ENCODE assay signal across 11 cellular contexts in the genomic region with DNA sequence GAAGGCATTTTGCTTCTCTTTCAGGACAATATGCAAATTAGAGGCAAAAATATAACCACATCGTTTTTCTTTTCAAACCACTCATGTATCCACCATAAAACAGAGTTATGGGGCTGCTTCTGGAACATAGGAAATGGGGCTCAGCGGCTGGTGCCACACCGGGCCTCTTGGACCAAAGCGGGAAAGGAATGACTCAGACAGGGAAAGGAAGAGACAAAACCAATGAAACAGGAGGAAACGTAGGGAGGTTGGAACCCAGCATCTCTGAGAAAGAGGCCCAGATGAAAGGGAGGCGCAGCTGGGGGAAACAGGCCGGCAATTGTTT. TPM values are rescaled to one million over a fixed set of nuclear protein-coding genes. Genes with fewer than 3 reads are reported as not detected.
DNase-seq lines count a peak whose midpoint lies in the region; ATAC-seq and TF ChIP-seq lines count a peak whose summit lies in the region.
"Had no signal": no experiment of that assay in that cellular context is flagged by ENCODE, and none has a peak within 500 bp of the region (broad histone marks: within the 10 kb centered on the region; RNA-seq: fewer than 3 reads in every experiment).

No MANE protein-coding gene starts in this region.

- ATAC-seq in HG03039 (IDR thresholded peaks at IDR 0.05; ENCODE audit: unreplicated experiment) (no peak), HG03571 (IDR thresholded peaks at IDR 0.05; ENCODE audit: unreplicated experiment) (no peak)

- WGBS in esophagus, 2 donors, result 50 to 65% methylated on average over 7 of the region's 7 CpGs

- H3K27me3 Mint-ChIP-seq in progenitor cell of endocrine pancreas, result no peaks in the 10 kb centered on the region
- H3K27me3 Mint-ChIP-seq in Caco-2 (ENCODE audit: insufficient read depth, unreplicated experiment), result no peaks in the 10 kb centered on the region

- H3K4me3 ChIP-seq in BLaER1 (no peak overlapping the region), PC-9 (no peak overlapping the region), esophagus (ENCODE audit: low read depth in 1 of 2, low read length in 2 of 2) (no peak overlapping the region), Caco-2 (ENCODE audit: low read depth, low read length) (no peak overlapping the region)

- H3K4me1 ChIP-seq in BLaER1 (peaks cover 68% of the 10 kb centered on the region), PC-9 (replicated peaks; ENCODE audit: insufficient read depth) (peaks cover 26% of the 10 kb centered on the region), esophagus (ENCODE audit: control insufficient read depth in 2 of 2, insufficient read depth in 2 of 2, low read length in 1 of 2) (peaks cover 6 to 14% of the 10 kb centered on the region in 2 donors), Caco-2 (peaks cover 14% of the 10 kb centered on the region)

- intact Hi-C loops in PC-9 (cut with micrococcal nuclease; ENCODE audit: unreplicated experiment) (no loop called here), Caco-2 (cut with micrococcal nuclease; ENCODE audit: unreplicated experiment) (no loop called here)

- BruUV-seq in PC-9 (replicated peaks; lab: Mats Ljungman, UMichigan) (no TSS peak), Caco-2 (replicated peaks; lab: Mats Ljungman, UMichigan) (no TSS peak)

- H3F3A ChIP-seq in PC-9 (ENCODE audit: insufficient read depth, low read depth), result peaks cover 10% of the 10 kb centered on the region

- H3K79me2 ChIP-seq in PC-9 (ENCODE audit: low read depth), result 0 out of 2 replicates have a peak, but pooled peaks cover 7% of the 10 kb centered on the region

- no peaks in the 10 kb centered on the region for H3K36me3 Mint-ChIP-seq in progenitor cell of endocrine pancreas (ENCODE audit: insufficient read depth)
- no peaks in the 10 kb centered on the region for H3K36me3 Mint-ChIP-seq in Caco-2 (ENCODE audit: insufficient read depth, unreplicated experiment)
- H3K36me3 Mint-ChIP-seq: activated naive CD8-positive, alpha-beta T cell treated with anti-CD3 and anti-CD28 coated beads for 36 hours had no signal

- no peaks in the 10 kb centered on the region for H3K36me3 ChIP-seq in BLaER1
- no peaks in the 10 kb centered on the region for H3K36me3 ChIP-seq in PC-9 (ENCODE audit: low read depth)
- no peaks in the 10 kb centered on the region for H3K36me3 ChIP-seq in esophagus (ENCODE audit: control insufficient read depth in 2 of 2, insufficient read depth in 2 of 2, low read length in 1 of 2)
- no peaks in the 10 kb centered on the region for H3K36me3 ChIP-seq in Caco-2 (ENCODE audit: control insufficient read depth, insufficient read depth, low read length)

- H3K27ac Mint-ChIP-seq in progenitor cell of endocrine pancreas (peak overlapping the region; percentile 76), Caco-2 (ENCODE audit: unreplicated experiment) (no peak overlapping the region)
- H3K27ac Mint-ChIP-seq: activated naive CD8-positive, alpha-beta T cell treated with anti-CD3 and anti-CD28 coated beads for 36 hours had no signal

- H3K4me2 ChIP-seq in BLaER1 (peak overlapping the region; percentile 94), PC-9 (peak overlapping the region; percentile 55)

- H3K9me3 Mint-ChIP-seq in progenitor cell of endocrine pancreas (ENCODE audit: low read depth) (no peaks in the 10 kb centered on the region), Caco-2 (ENCODE audit: unreplicated experiment) (no peaks in the 10 kb centered on the region)
- H3K9me3 Mint-ChIP-seq: activated naive CD8-positive, alpha-beta T cell treated with anti-CD3 and anti-CD28 coated beads for 36 hours had no signal

- no peak overlapping the region for H3K4me3 Mint-ChIP-seq in progenitor cell of endocrine pancreas (ENCODE audit: low read depth)
- no peak overlapping the region for H3K4me3 Mint-ChIP-seq in Caco-2 (ENCODE audit: unreplicated experiment)
- H3K4me3 Mint-ChIP-seq: activated naive CD8-positive, alpha-beta T cell treated with anti-CD3 and anti-CD28 coated beads for 36 hours had no signal

- H4K20me1 ChIP-seq in BLaER1 (peaks cover 8% of the 10 kb centered on the region; the same call in 1 of the 2 replicates), PC-9 (ENCODE audit: insufficient read depth) (no peaks in the 10 kb centered on the region)

- H3K9ac ChIP-seq in BLaER1, result no peak overlapping the region

- H3K9me2 ChIP-seq in PC-9 (ENCODE audit: insufficient read depth), result no peaks in the 10 kb centered on the region

- no peak overlapping the region for H2AFZ ChIP-seq in PC-9

- CTCF ChIA-PET in PC-9 (lab: Charles Lee), result interaction anchor here (0.7 to 1.4 kb wide), 2 partner anchors 51 to 81 kb away, joined by 3 to 7 read pairs; no protein-coding TSS in a partner anchor
- CTCF ChIA-PET in Caco-2 (lab: Charles Lee), result no interaction called here

- H3K27me3 ChIP-seq in BLaER1 (no peaks in the 10 kb centered on the region), PC-9 (ENCODE audit: insufficient read depth, low read depth) (no peaks in the 10 kb centered on the region), esophagus (ENCODE audit: control insufficient read depth in 1 of 2, insufficient read depth in 2 of 2, low read length in 2 of 2) (no peaks in the 10 kb centered on the region), Caco-2 (replicated peaks; ENCODE audit: control insufficient read depth, insufficient read depth, low read length) (no peaks in the 10 kb centered on the region)

- H3K27ac ChIP-seq in BLaER1, result 0 out of 2 replicates have a peak overlapping the region, but pooled peaks have one; percentile 28
- no peak overlapping the region for H3K27ac ChIP-seq in PC-9
- H3K27ac ChIP-seq in esophagus (ENCODE audit: low read depth in 2 of 2, low read length in 1 of 2), result peak overlapping the region; percentile 50 to 62

- DNase-seq in PC-9, result no peak
- no peak for DNase-seq in progenitor cell of endocrine pancreas (ENCODE audit: low spot score, unreplicated experiment)
- DNase-seq in Caco-2, result no peak
- DNase-seq in NCI-H345 treated with DMSO at 0.1 percent for 48 hours (lab: John Stamatoyannopoulos, UW; ENCODE audit: unreplicated experiment), result no peak
- DNase-seq: activated naive CD8-positive, alpha-beta T cell treated with anti-CD3 and anti-CD28 coated beads for 36 hours; DMS79; stimulated activated CD4-positive, alpha-beta T cell treated with anti-CD3 and anti-CD28 coated beads, Interleukin-12 subunit alpha, Interleukin-12 subunit beta, amount 100 ng/mL, for 4 hours had no signal

- POLR2A ChIA-PET in PC-9 (lab: Charles Lee; ENCODE audit: unreplicated experiment), result no interaction called here
- POLR2A ChIA-PET in Caco-2 (lab: Charles Lee), result no interaction called here

- H3K4me1 Mint-ChIP-seq in progenitor cell of endocrine pancreas (ENCODE audit: low read depth), result peaks cover 25% of the 10 kb centered on the region
- peaks cover 18% of the 10 kb centered on the region for H3K4me1 Mint-ChIP-seq in Caco-2 (ENCODE audit: low read depth, unreplicated experiment)

- TF ChIP-seq CTCF in PC-9 (conservative IDR thresholded peaks at IDR 0.05) (no peak), progenitor cell of endocrine pancreas (IDR thresholded peaks at IDR 0.05; ENCODE audit: unreplicated experiment) (no peak), Caco-2 (IDR thresholded peaks at IDR 0.05; ENCODE audit: insufficient read depth in 1 of 2, low read depth in 1 of 2, low read length in 1 of 2, severe bottlenecking in 1 of 2, unreplicated experiment in 1 of 2) (no peak)

- H3K9me3 ChIP-seq in BLaER1 (no peaks in the 10 kb centered on the region), PC-9 (ENCODE audit: insufficient read depth, low read depth) (no peaks in the 10 kb centered on the region), esophagus (ENCODE audit: control insufficient read depth in 2 of 2, insufficient read depth in 1 of 2, low read depth in 1 of 2, low read length in 1 of 2) (no peaks in the 10 kb centered on the region), Caco-2 (no peaks in the 10 kb centered on the region)

RNA-seq across cellular contexts. Expression of gene CUEDC1, which starts 28.5 kb away (rescaled TPM):
- total RNA-seq in PC-9 (2021) (60.7 and 61.4 TPM in 2 replicates), progenitor cell of endocrine pancreas (29.2 and 30.8 TPM in 2 replicates), Caco-2 (2022) (27.5 TPM in 2 replicates)
- polyA plus RNA-seq in esophagus, result 10 to 100 TPM; 19.9 to 31.1 TPM
